Comparison of ENCODE assay signal across 23 cellular contexts in genomic region chr4:3635090-3635820, GRCh38.
A peak's percentile ranks its signal among the peaks of the same experiment; 100 is the strongest.
DNase-seq lines count a peak whose midpoint lies in the region; ATAC-seq, FAIRE-seq and TF ChIP-seq lines count a peak whose summit lies in the region.
"Had no signal": no experiment of that assay in that cellular context is flagged by ENCODE, and none has a peak within 500 bp of the region (broad histone marks: within the 10 kb centered on the region; RNA-seq: fewer than 3 reads in every experiment).

No MANE protein-coding gene starts in this region.

- H3K36me3 ChIP-seq in lower lobe of right lung: no peaks in the 10 kb centered on the region
- no peaks in the 10 kb centered on the region for H3K36me3 ChIP-seq in osteoblast (ENCODE audit: insufficient read depth, low read length)
- H3K36me3 ChIP-seq in ascending aorta: no peaks in the 10 kb centered on the region

- H3K4me1 ChIP-seq in lower lobe of right lung (no peaks in the 10 kb centered on the region), osteoblast (ENCODE audit: insufficient read depth, low read length) (peaks cover 10% of the 10 kb centered on the region), ascending aorta (no peaks in the 10 kb centered on the region)

- H3K27me3 ChIP-seq in lower lobe of right lung (ENCODE audit: low read depth): no peaks in the 10 kb centered on the region
- H3K27me3 ChIP-seq in osteoblast (ENCODE audit: insufficient read depth, low read length): peaks cover 4% of the 10 kb centered on the region
- no peaks in the 10 kb centered on the region for H3K27me3 ChIP-seq in ascending aorta

- H3K4me2 ChIP-seq in osteoblast (ENCODE audit: insufficient read depth, low read length): no peak overlapping the region
- H3K4me2 ChIP-seq: PC-9 had no signal

- no peak overlapping the region for H2AFZ ChIP-seq in osteoblast (ENCODE audit: low read length)
- H2AFZ ChIP-seq: PC-9 had no signal

- ATAC-seq in lower lobe of right lung: no peak
- no peak for ATAC-seq in stimulated activated naive CD8-positive, alpha-beta T cell treated with anti-CD3 and anti-CD28 coated beads, Interleukin-15, amount 100 ng/mL, for 72 hours
- no peak for ATAC-seq in HG02938 (IDR thresholded peaks at IDR 0.05; ENCODE audit: unreplicated experiment)
- no peak for ATAC-seq in HG02970 (IDR thresholded peaks at IDR 0.05; ENCODE audit: low FRiP score, unreplicated experiment)

- intact Hi-C loops in lower lobe of right lung (cut with DNase I) (no loop called here), ascending aorta (cut with DNase I) (no loop called here)

- peak; percentile 76 for DNase-seq in COLO668 (lab: John Stamatoyannopoulos, UW; ENCODE audit: unreplicated experiment)
- DNase-seq in lower lobe of right lung: peak; percentile 18
- DNase-seq in osteoblast (ENCODE audit: insufficient read length, low spot score, missing footprints): peak; percentile 49
- DNase-seq in ascending aorta (ENCODE audit: low spot score in 2 of 2): no peak
- no peak for DNase-seq in stimulated activated naive CD8-positive, alpha-beta T cell treated with anti-CD3 and anti-CD28 coated beads, Interleukin-15, amount 100 ng/mL, for 72 hours
- DNase-seq: CD8-positive, alpha-beta memory T cell; DMS53; EL; GF-D8; Kasumi-1; NCI-H1436; NCI-H187 treated with DMSO at 0.1 percent for 48 hours; NCI-H2107; NCI-H446 treated with DMSO at 0.1 percent for 48 hours; PC-9; RPMI8226; SIG-M5 had no signal

- H3K79me2 ChIP-seq in osteoblast (ENCODE audit: insufficient read depth, low read length): no peaks in the 10 kb centered on the region

- peak; percentile 95 for FAIRE-seq in endometrium (lab: Jason Lieb, UNC)
- FAIRE-seq: A204.1, H54 had no signal

- H3K4me3 ChIP-seq in lower lobe of right lung: no peak overlapping the region
- H3K4me3 ChIP-seq in osteoblast (ENCODE audit: insufficient read depth, low read length): no peak overlapping the region
- no peak overlapping the region for H3K4me3 ChIP-seq in ascending aorta
- H3K4me3 ChIP-seq: PC-9 had no signal

- peaks cover 12% of the 10 kb centered on the region for H3K27me3 Mint-ChIP-seq in stimulated activated naive CD8-positive, alpha-beta T cell treated with anti-CD3 and anti-CD28 coated beads, Interleukin-15, amount 100 ng/mL, for 72 hours

- H4K20me1 ChIP-seq in osteoblast (ENCODE audit: insufficient read depth, low read length): no peaks in the 10 kb centered on the region

- H3K27ac ChIP-seq in lower lobe of right lung: no peak overlapping the region
- no peak overlapping the region for H3K27ac ChIP-seq in osteoblast (ENCODE audit: low read depth, low read length)
- no peak overlapping the region for H3K27ac ChIP-seq in ascending aorta
- H3K27ac ChIP-seq: C4-2B, PC-9 had no signal

- H3K4me1 Mint-ChIP-seq in stimulated activated naive CD8-positive, alpha-beta T cell treated with anti-CD3 and anti-CD28 coated beads, Interleukin-15, amount 100 ng/mL, for 72 hours: no peaks in the 10 kb centered on the region
- H3K4me1 Mint-ChIP-seq: CD8-positive, alpha-beta memory T cell had no signal

- TF ChIP-seq CTCF in lower lobe of right lung (IDR thresholded peaks at IDR 0.05) (no peak), osteoblast (IDR thresholded peaks at IDR 0.05; ENCODE audit: extremely low read depth, low read depth, low read length) (no peak), ascending aorta (IDR thresholded peaks at IDR 0.05) (no peak)

- H3K27ac Mint-ChIP-seq in stimulated activated naive CD8-positive, alpha-beta T cell treated with anti-CD3 and anti-CD28 coated beads, Interleukin-15, amount 100 ng/mL, for 72 hours: no peak overlapping the region

- H3K9me3 ChIP-seq in lower lobe of right lung (no peaks in the 10 kb centered on the region), osteoblast (ENCODE audit: low read depth, low read length) (no peaks in the 10 kb centered on the region), ascending aorta (no peaks in the 10 kb centered on the region)

- no peak overlapping the region for H3K4me3 Mint-ChIP-seq in stimulated activated naive CD8-positive, alpha-beta T cell treated with anti-CD3 and anti-CD28 coated beads, Interleukin-15, amount 100 ng/mL, for 72 hours
- H3K4me3 Mint-ChIP-seq: CD8-positive, alpha-beta memory T cell had no signal

- peaks cover 0 to 7% of the 10 kb centered on the region in 2 donors for H3K9me3 Mint-ChIP-seq in stimulated activated naive CD8-positive, alpha-beta T cell treated with anti-CD3 and anti-CD28 coated beads, Interleukin-15, amount 100 ng/mL, for 72 hours

Comparison
In these comparisons a context has a peak if more than half of its experiments do, and no peak if none do; other contexts are left out.
1. DNase-seq: peak in COLO668 (single experiment), lower lobe of right lung (single experiment) and osteoblast (single experiment); none in ascending aorta (0 of 2) and stimulated activated naive CD8-positive, alpha-beta T cell treated with anti-CD3 and anti-CD28 coated beads, Interleukin-15, amount 100 ng/mL, for 72 hours (0 of 2).